15 cellular contexts compared by ENCODE assay signal in genomic region chr5:120229036-120229435, GRCh38.
DNase-seq lines count a peak whose midpoint lies in the region; ATAC-seq, FAIRE-seq and TF ChIP-seq lines count a peak whose summit lies in the region.
"Had no signal": no experiment of that assay in that cellular context is flagged by ENCODE, and none has a peak within 500 bp of the region (broad histone marks: within the 10 kb centered on the region; RNA-seq: fewer than 3 reads in every experiment).

No MANE protein-coding gene starts in this region.

- WGBS in K562 (ENCODE audit: insufficient coverage, low coverage, missing lambda C conversion rate), result 17% methylated on average over 1 of the region's 1 CpG
- 83 to 86% methylated on average over 1 of the region's 1 CpG for WGBS in testis, 2 donors

- H3K4me1 ChIP-seq in K562 (replicated peaks in 1 of 2; ENCODE audit: control insufficient read depth in 2 of 2, insufficient read depth in 2 of 2, low read length in 2 of 2) (no peaks in the 10 kb centered on the region), testis (peaks cover 4% of the 10 kb centered on the region)
- H3K4me1 ChIP-seq: BLaER1 treated with 17β-estradiol and CSF1 and Interleukin-3, amounts not matched to agents 10 nM and 100 nM had no signal

- no peaks in the 10 kb centered on the region for H3K9me3 ChIP-seq in K562 (replicated peaks; ENCODE audit: control insufficient read depth, insufficient read depth, low read depth, low read length)
- H3K9me3 ChIP-seq in testis, result no peaks in the 10 kb centered on the region

- H3K9me1 ChIP-seq in K562 (ENCODE audit: control insufficient read depth, insufficient read depth, low read length), result no peaks in the 10 kb centered on the region

- H3K79me2 ChIP-seq in K562 (ENCODE audit: control insufficient read depth, insufficient read depth, low read length), result no peaks in the 10 kb centered on the region

- CTCF ChIA-PET in K562 (lab: Yijun Ruan, JAX; ENCODE audit: low intra/inter-chr PET ratio), result no interaction called here

- peak; percentile 15 for ATAC-seq in GM18868 (IDR thresholded peaks at IDR 0.05; ENCODE audit: unreplicated experiment)
- ATAC-seq in HG03432 (IDR thresholded peaks at IDR 0.05; ENCODE audit: unreplicated experiment), result peak; percentile 11
- ATAC-seq in K562, result no peak
- ATAC-seq: CD8-positive, alpha-beta T cell had no signal

- no peak overlapping the region for H3K4me2 ChIP-seq in K562 (ENCODE audit: insufficient read depth, low read length)
- H3K4me2 ChIP-seq: BLaER1 treated with 17β-estradiol and CSF1 and Interleukin-3, amounts not matched to agents 10 nM and 100 nM had no signal

- H2AFZ ChIP-seq in K562 (ENCODE audit: low read depth, low read length), result no peak overlapping the region

- POLR2A ChIA-PET in K562 (lab: Yijun Ruan, JAX), result no interaction called here

- no peak for TF ChIP-seq CTCF in K562 (IDR thresholded peaks at IDR 0.05 in 2 of 3, conservative IDR thresholded peaks at IDR 0.05 in 1 of 3; ENCODE audit: insufficient read depth in 2 of 3, low read depth in 1 of 3, low read length in 3 of 3)
- TF ChIP-seq CTCF in testis (IDR thresholded peaks at IDR 0.05), result no peak

- no peaks in the 10 kb centered on the region for H4K20me1 ChIP-seq in K562 (replicated peaks; ENCODE audit: control insufficient read depth, insufficient read depth, low read length)
- H4K20me1 ChIP-seq: BLaER1 treated with 17β-estradiol and CSF1 and Interleukin-3, amounts not matched to agents 10 nM and 100 nM had no signal

- TF ChIP-seq POLR2A in K562 (conservative IDR thresholded peaks at IDR 0.05), result no peak
- TF ChIP-seq POLR2A in testis (IDR thresholded peaks at IDR 0.05), result no peak

- in situ Hi-C loops in K562 (cut with MboI), result no loop called here

- no TSS peak for BruUV-seq in K562 (replicated peaks; lab: Mats Ljungman, UMichigan)

- intact Hi-C loops in K562 (cut with micrococcal nuclease), result no loop called here
- intact Hi-C loops in testis (cut with DNase I; ENCODE audit: low total_unique reads), result no loop called here

- H3K27me3 ChIP-seq in K562 (ENCODE audit: control insufficient read depth in 2 of 2, insufficient read depth in 2 of 2, low read length in 2 of 2) (no peaks in the 10 kb centered on the region), testis (no peaks in the 10 kb centered on the region)
- H3K27me3 ChIP-seq: BLaER1 treated with 17β-estradiol and CSF1 and Interleukin-3, amounts not matched to agents 10 nM and 100 nM had no signal

- H3K4me3 ChIP-seq in K562 (no peak overlapping the region), testis (no peak overlapping the region)
- H3K4me3 ChIP-seq: BLaER1 treated with 17β-estradiol and CSF1 and Interleukin-3, amounts not matched to agents 10 nM and 100 nM; GM12878 had no signal

- H3K27ac ChIP-seq in K562 (ENCODE audit: extremely low read depth, low read depth, low read length) (no peak overlapping the region), testis (peak overlapping the region; percentile 19 to 23)
- H3K27ac ChIP-seq: BLaER1 treated with 17β-estradiol and CSF1 and Interleukin-3, amounts not matched to agents 10 nM and 100 nM had no signal

- no peak for FAIRE-seq in K562 (lab: Jason Lieb, UNC)
- FAIRE-seq: GM12878 had no signal

- no peak for TF ChIP-seq RAD21 in K562 (CRISPR knock-in tag; conservative IDR thresholded peaks at IDR 0.05 in 1 of 2, IDR thresholded peaks at IDR 0.05 in 1 of 2)

- DNase-seq in K562 (ENCODE audit: extremely low read depth in 1 of 4, low spot score in 3 of 4) (no peak), testis (no peak), NCI-H2107 (lab: John Stamatoyannopoulos, UW) (no peak), SHP77 treated with DMSO at 0.1 percent for 48 hours (lab: John Stamatoyannopoulos, UW) (no peak), T-helper 1 cell (no peak)
- DNase-seq: Calu3; CD8-positive, alpha-beta T cell; DMS79 treated with DMSO at 0.1 percent for 48 hours; EL; GOT3; KBM-7 had no signal

- TF ChIP-seq EP300 in K562 (IDR thresholded peaks at IDR 0.05; ENCODE audit: low read length), result no peak

- no peak overlapping the region for H3K9ac ChIP-seq in K562 (ENCODE audit: insufficient read depth in 1 of 2, low read depth in 2 of 2, low read length in 2 of 2)
- H3K9ac ChIP-seq: BLaER1 treated with 17β-estradiol and CSF1 and Interleukin-3, amounts not matched to agents 10 nM and 100 nM had no signal

- H3K36me3 ChIP-seq in K562 (ENCODE audit: control insufficient read depth, insufficient read depth, low read length), result no peaks in the 10 kb centered on the region
- no peaks in the 10 kb centered on the region for H3K36me3 ChIP-seq in testis (ENCODE audit: low read depth, missing control alignments)
- H3K36me3 ChIP-seq: BLaER1 treated with 17β-estradiol and CSF1 and Interleukin-3, amounts not matched to agents 10 nM and 100 nM had no signal

TF ChIP-seq in K562, 482 proteins besides CTCF, POLR2A, EP300 and RAD21:
- TF ChIP-seq SREBF2 (CRISPR knock-in tag; IDR thresholded peaks at IDR 0.05) (no peak), ELF4 (CRISPR knock-in tag; IDR thresholded peaks at IDR 0.05) (no peak), THAP7 (CRISPR knock-in tag; IDR thresholded peaks at IDR 0.05) (no peak), CBFA2T3 (IDR thresholded peaks at IDR 0.05) (peak; percentile 22; the same call in 1 of the 2 replicates), SMARCA5 (IDR thresholded peaks at IDR 0.05) (no peak), HDAC6 (IDR thresholded peaks at IDR 0.05; ENCODE audit: low read depth, low read length) (no peak), CEBPG (CRISPR knock-in tag; IDR thresholded peaks at IDR 0.05) (no peak), CEBPG (tag; conservative IDR thresholded peaks at IDR 0.05 in 1 of 2, IDR thresholded peaks at IDR 0.05 in 1 of 2) (no peak)
